25 cellular contexts compared by ENCODE assay signal in genomic region chr3:182651461-182651860, GRCh38.
"Had no signal": no experiment of that assay in that cellular context is flagged by ENCODE, and none has a peak within 500 bp of the region (broad histone marks: within the 10 kb centered on the region; RNA-seq: fewer than 3 reads in every experiment).

No MANE protein-coding gene starts in this region.

- ATAC-seq: activated T-cell treated with anti-CD3 and anti-CD28 coated beads, Interleukin-2, amount 50 U/mL, for 4 hours; Panc1; Right ventricle myocardium inferior; T-cell had no signal

- DNase-seq: activated CD4-positive, alpha-beta memory T cell treated with anti-CD3 and anti-CD28 coated beads for 36 hours; activated CD4-positive, alpha-beta T cell treated with anti-CD3 and anti-CD28 coated beads, Interleukin-2, amount 10 ng/mL, durations not matched to agents 7 days and 5 days; activated CD4-positive, CD25-positive, alpha-beta regulatory T cell; activated CD8-positive, alpha-beta memory T cell treated with anti-CD3 and anti-CD28 coated beads for 24 hours; activated gamma-delta T cell; activated naive CD4-positive, alpha-beta T cell treated with anti-CD3 and anti-CD28 coated beads, Interleukin-2, amount 10 ng/mL, durations not matched to agents 7 days and 5 days; activated naive CD8-positive, alpha-beta T cell treated with anti-CD3 and anti-CD28 coated beads for 36 hours; activated T-cell treated with anti-CD3 and anti-CD28 coated beads, Interleukin-2, amount 50 U/mL, for 4 hours; Kasumi-1; KBM-7; NCI-H1048; NCI-H1694; NCI-H2029; NCI-H2107; NCI-H345; NCI-H510A; NCI-H526 treated with DMSO at 0.1 percent for 48 hours; NCI-H82; RPMI8226; T-cell; T-helper 2 cell; T1000 had no signal

- H3K27ac ChIP-seq: SK-N-MC had no signal

- H3K4me3 ChIP-seq: SK-N-MC had no signal
